9 cellular contexts compared by ENCODE assay signal in the genomic region with DNA sequence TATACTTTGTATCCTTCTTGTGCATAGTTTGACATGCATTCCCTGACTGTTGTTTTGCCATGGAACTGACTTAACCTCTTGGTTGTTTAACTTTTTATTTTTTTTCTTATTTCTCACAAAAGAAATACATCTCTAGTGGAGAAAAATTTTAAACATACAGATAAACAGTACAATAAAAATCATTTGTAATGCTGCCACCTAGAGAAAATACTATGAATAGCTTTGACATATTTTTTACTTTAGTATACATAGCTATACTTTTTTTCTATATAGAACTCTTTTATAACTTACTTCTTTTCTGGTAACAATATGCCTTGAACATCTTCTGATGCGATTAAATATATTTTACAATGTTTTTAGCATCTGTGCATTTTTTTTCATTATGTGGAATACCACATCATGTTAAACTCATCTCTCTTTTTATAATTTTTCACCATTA.
DNase-seq lines count a peak whose midpoint lies in the region; ATAC-seq and TF ChIP-seq lines count a peak whose summit lies in the region.
"Had no signal": no experiment of that assay in that cellular context is flagged by ENCODE, and none has a peak within 500 bp of the region (broad histone marks: within the 10 kb centered on the region; RNA-seq: fewer than 3 reads in every experiment).

No MANE protein-coding gene starts in this region.

- TF ChIP-seq POLR2A in right lobe of liver (IDR thresholded peaks at IDR 0.05) (no peak), esophagus squamous epithelium (IDR thresholded peaks at IDR 0.05) (no peak)

- intact Hi-C loops in right lobe of liver (cut with DNase I), result no loop called here
- intact Hi-C loops in esophagus squamous epithelium (cut with DNase I), result no loop called here
- intact Hi-C loops in Calu3 (cut with micrococcal nuclease; ENCODE audit: unreplicated experiment), result no loop called here
- intact Hi-C loops in naive thymus-derived CD4-positive, alpha-beta T cell (cut with micrococcal nuclease), result no loop called here

- ATAC-seq in right lobe of liver, result peak in 2 of 4 donors; percentile 28 to 42
- no peak for ATAC-seq in naive thymus-derived CD4-positive, alpha-beta T cell

- no peaks in the 10 kb centered on the region for H3K36me3 ChIP-seq in right lobe of liver
- H3K36me3 ChIP-seq in esophagus squamous epithelium, result no peaks in the 10 kb centered on the region
- no peaks in the 10 kb centered on the region for H3K36me3 ChIP-seq in naive thymus-derived CD4-positive, alpha-beta T cell (ENCODE audit: control insufficient read depth in 2 of 3, insufficient read depth in 3 of 3, low read length in 3 of 3)

- H3K27me3 Mint-ChIP-seq in Calu3 (ENCODE audit: unreplicated experiment), result peaks cover 10% of the 10 kb centered on the region
- peaks cover 0 to 26% (median 8%) of the 10 kb centered on the region in 5 donors for H3K27me3 Mint-ChIP-seq in naive thymus-derived CD4-positive, alpha-beta T cell

- H3K4me1 Mint-ChIP-seq in Calu3 (ENCODE audit: low read depth, unreplicated experiment), result peaks cover 29% of the 10 kb centered on the region
- no peaks in the 10 kb centered on the region for H3K4me1 Mint-ChIP-seq in naive thymus-derived CD4-positive, alpha-beta T cell

- in situ Hi-C loops in astrocyte of the spinal cord (cut with HindIII; ENCODE audit: low sequenced_read_pairs), result no loop called here

- BruUV-seq in Calu3 (replicated peaks; lab: Mats Ljungman, UMichigan), result no TSS peak

- H3K4me3 ChIP-seq in astrocyte of the spinal cord (ENCODE audit: low read depth, low read length), result no peak overlapping the region
- H3K4me3 ChIP-seq in right lobe of liver, result peak overlapping the region in 1 of 3 donors; percentile 17
- H3K4me3 ChIP-seq in esophagus squamous epithelium, result no peak overlapping the region
- H3K4me3 ChIP-seq in naive thymus-derived CD4-positive, alpha-beta T cell (ENCODE audit: low read length), result no peak overlapping the region

- WGBS in right lobe of liver (ENCODE audit: insufficient coverage, low coverage, low lambda C conversion rate, missing lambda C conversion rate), result 59% methylated on average over 1 of the region's 1 CpG
- 35 to 53% methylated on average over 1 of the region's 1 CpG for WGBS in esophagus squamous epithelium, 2 donors

- POLR2A ChIA-PET in naive thymus-derived CD4-positive, alpha-beta T cell (lab: Charles Lee), result no interaction called here

- CTCF ChIA-PET in Calu3 (lab: Charles Lee), result interaction anchor here (0.6 to 1.3 kb wide), 5 partner anchors 12 to 294 kb away, joined by 3 to 6 read pairs (median 4); no protein-coding TSS in a partner anchor
- CTCF ChIA-PET in naive thymus-derived CD4-positive, alpha-beta T cell (lab: Charles Lee), result interaction anchor here (0.6 kb wide), 1 partner anchor 12 kb away, joined by 3 read pairs; no protein-coding TSS in a partner anchor

- H3K27ac ChIP-seq in right lobe of liver (peak overlapping the region in 1 of 3 donors; percentile 5), esophagus squamous epithelium (no peak overlapping the region)
- H3K27ac ChIP-seq in naive thymus-derived CD4-positive, alpha-beta T cell (ENCODE audit: low read depth, low read length), result no peak overlapping the region

- no peak for DNase-seq in AG09319 (ENCODE audit: extremely low read depth, low read depth)
- peak; percentile 52 for DNase-seq in HT-29 (ENCODE audit: low spot score)
- peak; percentile 51 for DNase-seq in astrocyte of the spinal cord (ENCODE audit: low read depth, low spot score)
- no peak for DNase-seq in right lobe of liver
- DNase-seq in iPS-NIHi11 (ENCODE audit: low spot score), result no peak
- no peak for DNase-seq in esophagus squamous epithelium (lab: John Stamatoyannopoulos, UW)
- DNase-seq in Calu3, result no peak
- no peak for DNase-seq in naive thymus-derived CD4-positive, alpha-beta T cell
- DNase-seq: NCI-H2081 treated with DMSO at 0.1 percent for 48 hours had no signal

- TF ChIP-seq CTCF in AG09319 (IDR thresholded peaks at IDR 0.05; ENCODE audit: low read depth, low read length), result peak; percentile 38
- TF ChIP-seq CTCF in astrocyte of the spinal cord (IDR thresholded peaks at IDR 0.05; ENCODE audit: low read depth, low read length), result peak; percentile 30
- peak; percentile 34 to 56 (median 54) for TF ChIP-seq CTCF in right lobe of liver (IDR thresholded peaks at IDR 0.05)
- peak in 3 of 6 experiments; percentile 41 to 60 (median 51) for TF ChIP-seq CTCF in esophagus squamous epithelium (IDR thresholded peaks at IDR 0.05)
- no peak for TF ChIP-seq CTCF in Calu3 (IDR thresholded peaks at IDR 0.05; ENCODE audit: unreplicated experiment)

- H3K27ac Mint-ChIP-seq in Calu3 (ENCODE audit: unreplicated experiment), result no peak overlapping the region
- no peak overlapping the region for H3K27ac Mint-ChIP-seq in naive thymus-derived CD4-positive, alpha-beta T cell

- no peak overlapping the region for H3K4me3 Mint-ChIP-seq in Calu3 (ENCODE audit: low read depth, unreplicated experiment)
- H3K4me3 Mint-ChIP-seq in naive thymus-derived CD4-positive, alpha-beta T cell, result no peak overlapping the region

- H3K9me3 Mint-ChIP-seq in Calu3 (ENCODE audit: low read depth, unreplicated experiment), result peaks cover 4% of the 10 kb centered on the region
- H3K9me3 Mint-ChIP-seq in naive thymus-derived CD4-positive, alpha-beta T cell, result peaks cover 0 to 8% (median 0%) of the 10 kb centered on the region in 11 donors

- H3K36me3 Mint-ChIP-seq in Calu3 (ENCODE audit: insufficient read depth, unreplicated experiment), result no peaks in the 10 kb centered on the region
- peaks cover 0 to 4% (median 0%) of the 10 kb centered on the region in 5 donors for H3K36me3 Mint-ChIP-seq in naive thymus-derived CD4-positive, alpha-beta T cell

- H3K4me1 ChIP-seq in right lobe of liver (peaks cover 0 to 29% (median 0%) of the 10 kb centered on the region in 4 donors), esophagus squamous epithelium (peaks cover 0 to 41% (median 6%) of the 10 kb centered on the region in 3 donors)
- no peaks in the 10 kb centered on the region for H3K4me1 ChIP-seq in naive thymus-derived CD4-positive, alpha-beta T cell (ENCODE audit: control insufficient read depth in 2 of 2, insufficient read depth in 2 of 2, low read length in 2 of 2)

- H3K9me3 ChIP-seq in right lobe of liver, result no peaks in the 10 kb centered on the region
- no peaks in the 10 kb centered on the region for H3K9me3 ChIP-seq in esophagus squamous epithelium
- no peaks in the 10 kb centered on the region for H3K9me3 ChIP-seq in naive thymus-derived CD4-positive, alpha-beta T cell (ENCODE audit: control insufficient read depth in 2 of 3, low read length in 3 of 3)

- H3K27me3 ChIP-seq in right lobe of liver (no peaks in the 10 kb centered on the region), esophagus squamous epithelium (no peaks in the 10 kb centered on the region)
- H3K27me3 ChIP-seq in naive thymus-derived CD4-positive, alpha-beta T cell (ENCODE audit: control insufficient read depth in 2 of 2, insufficient read depth in 2 of 2, low read length in 2 of 2), result peaks cover 0 to 3% of the 10 kb centered on the region in 2 donors

Comparison
In these comparisons a context has a peak if more than half of its experiments do, and no peak if none do; other contexts are left out.
1. DNase-seq: peak in HT-29 (single experiment) and astrocyte of the spinal cord (single experiment); none in AG09319 (single experiment), right lobe of liver (0 of 3), iPS-NIHi11 (single experiment), esophagus squamous epithelium (single experiment), Calu3 (single experiment) and naive thymus-derived CD4-positive, alpha-beta T cell (0 of 9).